7 cellular contexts compared by ENCODE assay signal in genomic region chr10:72328045-72328828, GRCh38. TPM values are rescaled to one million over a fixed set of nuclear protein-coding genes. Genes with fewer than 3 reads are reported as not detected.
DNase-seq lines count a peak whose midpoint lies in the region; ATAC-seq and TF ChIP-seq lines count a peak whose summit lies in the region.

No MANE protein-coding gene starts in this region.

- no peaks in the 10 kb centered on the region for H3K27me3 Mint-ChIP-seq in naive thymus-derived CD8-positive, alpha-beta T cell

- peak overlapping the region; percentile 45 to 99 (median 94) for H3K4me3 Mint-ChIP-seq in naive thymus-derived CD8-positive, alpha-beta T cell

- ATAC-seq in naive thymus-derived CD8-positive, alpha-beta T cell = no peak
- ATAC-seq in HG03520 (IDR thresholded peaks at IDR 0.05; ENCODE audit: unreplicated experiment) = no peak
- no peak for ATAC-seq in HG02852 (IDR thresholded peaks at IDR 0.05; ENCODE audit: unreplicated experiment)

- peak; percentile 12 for TF ChIP-seq POLR2A in erythroblast (IDR thresholded peaks at IDR 0.05; ENCODE audit: low read length)

- peaks cover 32 to 88% (median 84%) of the 10 kb centered on the region in 4 donors for H3K4me1 Mint-ChIP-seq in naive thymus-derived CD8-positive, alpha-beta T cell

- no peaks in the 10 kb centered on the region for H3K9me3 Mint-ChIP-seq in naive thymus-derived CD8-positive, alpha-beta T cell

- peaks cover 0 to 4% (median 0%) of the 10 kb centered on the region in 3 donors for H3K36me3 Mint-ChIP-seq in naive thymus-derived CD8-positive, alpha-beta T cell

- POLR2A ChIA-PET in naive thymus-derived CD8-positive, alpha-beta T cell (lab: Charles Lee) = interaction anchor here (0.8 to 8.3 kb wide), 10 partner anchors 7 to 275 kb away, joined by 3 to 124 read pairs (median 10); partner anchors contain the start of genes ANAPC16, ASCC1 and DDIT4

- H3K27ac Mint-ChIP-seq in naive thymus-derived CD8-positive, alpha-beta T cell = peak overlapping the region; percentile 54 to 99 (median 89)

- DNase-seq in DMS114 treated with DMSO at 0.1 percent for 48 hours (lab: John Stamatoyannopoulos, UW; ENCODE audit: unreplicated experiment) (peak; percentile 64), HUDEP-2 (lab: John Stamatoyannopoulos, UW; ENCODE audit: unreplicated experiment in 76 of 76) (peak in 68 of 76 experiments; percentile 14 to 84 (median 58)), T1000 (lab: John Stamatoyannopoulos, UW) (peak; percentile 70), erythroblast (lab: John Stamatoyannopoulos, UW) (peak; percentile 57 to 74)
- DNase-seq in naive thymus-derived CD8-positive, alpha-beta T cell = no peak

RNA-seq across cellular contexts. Expression of gene DNAJB12, which starts 26.5 kb away (rescaled TPM):
- total RNA-seq in naive thymus-derived CD8-positive, alpha-beta T cell = 10 to 100 TPM; 25.5 to 27.9 TPM
- 10 to 100 TPM; 13.1 to 25.0 (median 16.6) TPM for polyA plus RNA-seq in naive thymus-derived CD8-positive, alpha-beta T cell

RNA-seq across cellular contexts. Expression of gene DDIT4, which starts 54.5 kb away (rescaled TPM):
- 10 to 100 TPM; 23.8 to 29.6 TPM for total RNA-seq in naive thymus-derived CD8-positive, alpha-beta T cell
- polyA plus RNA-seq in naive thymus-derived CD8-positive, alpha-beta T cell = 100 to 1,000 TPM in 2 of 3 donors, 10 to 100 TPM in 1; 68.0 to 190 (median 189) TPM

Comparison
In these comparisons a context has a peak if more than half of its experiments do, and no peak if none do; other contexts are left out.
1. DNase-seq: peak in DMS114 treated with DMSO at 0.1 percent for 48 hours (single experiment), HUDEP-2 (68 of 76), T1000 (single experiment) and erythroblast (2 of 2); none in naive thymus-derived CD8-positive, alpha-beta T cell (0 of 10).